Comparison of ENCODE assay signal across 8 cellular contexts in genomic region chr6:83429857-83430605, GRCh38. TPM values are rescaled to one million over a fixed set of nuclear protein-coding genes. Genes with fewer than 3 reads are reported as not detected.
DNase-seq lines count a peak whose midpoint lies in the region; ATAC-seq and TF ChIP-seq lines count a peak whose summit lies in the region.

No MANE protein-coding gene starts in this region.

- H3K9ac ChIP-seq in neuronal stem cell (ENCODE audit: low read depth, low read length, poor library complexity), result peak overlapping the region; percentile 92

- no peak overlapping the region for H2BK12ac ChIP-seq in neuronal stem cell (ENCODE audit: low read length)

- H3K9me3 ChIP-seq in neuronal stem cell (replicated peaks in 1 of 2; ENCODE audit: control insufficient read depth in 2 of 2, insufficient read depth in 1 of 2, low read depth in 1 of 2, low read length in 2 of 2), result peaks cover 0 to 1% of the 10 kb centered on the region in 2 donors

- H2BK120ac ChIP-seq in neuronal stem cell (ENCODE audit: low read depth, low read length), result no peak overlapping the region

- H3K4me3 ChIP-seq in GM12865 (ENCODE audit: low read depth, low read length), result peak overlapping the region; percentile 57
- H3K4me3 ChIP-seq in fibroblast of pulmonary artery (replicated peaks; ENCODE audit: low read depth, low read length), result peak overlapping the region; percentile 65
- peak overlapping the region in 1 of 2 donors; percentile 77 for H3K4me3 ChIP-seq in neuronal stem cell (ENCODE audit: low read length in 2 of 2)

- H3K27me3 ChIP-seq in neuronal stem cell (ENCODE audit: control insufficient read depth in 3 of 3, insufficient read depth in 3 of 3, low read depth in 1 of 3, low read length in 3 of 3), result peaks cover 0 to 10% (median 0%) of the 10 kb centered on the region in 3 experiments

- H3K4me2 ChIP-seq in neuronal stem cell (ENCODE audit: insufficient read depth, low read length, poor library complexity, severe bottlenecking), result peak overlapping the region; percentile 96

- no peak overlapping the region for H3K4me3 Mint-ChIP-seq in activated CD4-positive, alpha-beta T cell treated with anti-CD3 and anti-CD28 coated beads, Interleukin-2, amount 10 ng/mL, durations not matched to agents 7 days and 5 days

- H2BK15ac ChIP-seq in neuronal stem cell (ENCODE audit: low read length), result peak overlapping the region; percentile 92

- no peak overlapping the region for H3K4ac ChIP-seq in neuronal stem cell (ENCODE audit: low read length)

- POLR2A ChIA-PET in activated CD4-positive, alpha-beta T cell treated with anti-CD3 and anti-CD28 coated beads, Interleukin-2, amount 10 ng/mL, durations not matched to agents 7 days and 5 days (lab: Charles Lee), result no interaction called here

- H4K8ac ChIP-seq in neuronal stem cell (ENCODE audit: low read depth, low read length), result no peak overlapping the region

- WGBS in neuronal stem cell (ENCODE audit: extremely low coverage in 2 of 2, insufficient read length in 2 of 2, insufficient replicate concordance in 1 of 2), 2 donors, result no CpG with 5 or more reads among the region's 13 CpGs

- peak overlapping the region; percentile 98 for H2BK5ac ChIP-seq in neuronal stem cell (ENCODE audit: low read length)

- peak; percentile 3 for ATAC-seq in HG02798 (IDR thresholded peaks at IDR 0.05; ENCODE audit: poor library complexity, unreplicated experiment)

- H3K18ac ChIP-seq in neuronal stem cell (ENCODE audit: low read length), result no peak overlapping the region

- in situ Hi-C loops in SK-MEL-5 (cut with HindIII; ENCODE audit: low pct_unique_long_range_greater_than_20kb, low sequenced_read_pairs), result no loop called here

- H3K23ac ChIP-seq in neuronal stem cell (ENCODE audit: low read depth, low read length, poor library complexity), result no peak overlapping the region

- TF ChIP-seq CTCF in GM12865 (IDR thresholded peaks at IDR 0.05; ENCODE audit: insufficient read depth, low read depth, low read length, missing control alignments) (no peak), fibroblast of pulmonary artery (IDR thresholded peaks at IDR 0.05; ENCODE audit: low read length, missing control alignments) (no peak)

- no peak overlapping the region for H4K91ac ChIP-seq in neuronal stem cell (ENCODE audit: low read depth, low read length, poor library complexity)

- peaks cover 0 to 8% of the 10 kb centered on the region in 2 donors for H3K4me1 ChIP-seq in neuronal stem cell (ENCODE audit: control insufficient read depth in 2 of 2, insufficient read depth in 1 of 2, low read depth in 1 of 2, low read length in 2 of 2)

- no peaks in the 10 kb centered on the region for H3K36me3 ChIP-seq in neuronal stem cell (replicated peaks in 1 of 2; ENCODE audit: control insufficient read depth in 2 of 2, insufficient read depth in 2 of 2, low read length in 2 of 2)

- no peak overlapping the region for H3K14ac ChIP-seq in neuronal stem cell (ENCODE audit: low read length)

- peaks cover 27% of the 10 kb centered on the region for H3K27me3 Mint-ChIP-seq in activated CD4-positive, alpha-beta T cell treated with anti-CD3 and anti-CD28 coated beads, Interleukin-2, amount 10 ng/mL, durations not matched to agents 7 days and 5 days

- H3K79me1 ChIP-seq in neuronal stem cell (ENCODE audit: low read depth, low read length), result no peaks in the 10 kb centered on the region

- peak overlapping the region; percentile 65 for H2AFZ ChIP-seq in neuronal stem cell (ENCODE audit: low read length)

- H3K9me3 Mint-ChIP-seq in activated CD4-positive, alpha-beta T cell treated with anti-CD3 and anti-CD28 coated beads, Interleukin-2, amount 10 ng/mL, durations not matched to agents 7 days and 5 days, result peaks cover 3% of the 10 kb centered on the region

- CTCF ChIA-PET in activated CD4-positive, alpha-beta T cell treated with anti-CD3 and anti-CD28 coated beads, Interleukin-2, amount 10 ng/mL, durations not matched to agents 7 days and 5 days (lab: Charles Lee), result no interaction called here

- no peaks in the 10 kb centered on the region for H3K36me3 Mint-ChIP-seq in activated CD4-positive, alpha-beta T cell treated with anti-CD3 and anti-CD28 coated beads, Interleukin-2, amount 10 ng/mL, durations not matched to agents 7 days and 5 days (ENCODE audit: low read depth)

- H3K27ac Mint-ChIP-seq in activated CD4-positive, alpha-beta T cell treated with anti-CD3 and anti-CD28 coated beads, Interleukin-2, amount 10 ng/mL, durations not matched to agents 7 days and 5 days, result no peak overlapping the region

- H2AK5ac ChIP-seq in neuronal stem cell (ENCODE audit: low read depth, low read length), result no peak overlapping the region

- H3K27ac ChIP-seq in neuronal stem cell (replicated peaks; ENCODE audit: low read length), result no peak overlapping the region

- H3K4me1 Mint-ChIP-seq in activated CD4-positive, alpha-beta T cell treated with anti-CD3 and anti-CD28 coated beads, Interleukin-2, amount 10 ng/mL, durations not matched to agents 7 days and 5 days, result no peaks in the 10 kb centered on the region

- DNase-seq in GM12865 (ENCODE audit: low read depth) (peak; percentile 22), SK-MEL-5 (ENCODE audit: low read depth, low spot score) (peak; percentile 15), fibroblast of pulmonary artery (ENCODE audit: low read depth) (peak; percentile 45), neuronal stem cell (ENCODE audit: low spot score) (peak; percentile 35), NOMO-1 treated with dmso at 0.1 percent for 144 hours (lab: John Stamatoyannopoulos, UW; ENCODE audit: unreplicated experiment) (no peak), NCI-H345 treated with DMSO at 0.1 percent for 48 hours (lab: John Stamatoyannopoulos, UW; ENCODE audit: unreplicated experiment) (no peak)
- DNase-seq in activated CD4-positive, alpha-beta T cell treated with anti-CD3 and anti-CD28 coated beads, Interleukin-2, amount 10 ng/mL, durations not matched to agents 7 days and 5 days, result no peak

RNA-seq across cellular contexts. Expression of gene ME1, which starts 0.8 kb away (rescaled TPM):
- 8.0 and 9.4 TPM in 2 replicates for total RNA-seq in SK-MEL-5 (2014; rRNA removed; shearing (Covaris generic))
- 10.9 and 13.2 TPM in 2 replicates for polyA plus RNA-seq in SK-MEL-5 (2015; cell fraction: cytosol; rRNA removed)
- polyA plus RNA-seq in SK-MEL-5 (2015; cell fraction: nucleus; rRNA removed), result 11.5 and 17.0 TPM in 2 replicates
- polyA plus RNA-seq in neuronal stem cell (2013, experiment 1 of 2), result 2.8 TPM
- polyA plus RNA-seq in neuronal stem cell (2013, experiment 2 of 2), result 2.9 TPM
- not detected for total RNA-seq in activated CD4-positive, alpha-beta T cell treated with anti-CD3 and anti-CD28 coated beads, Interleukin-2, amount 10 ng/mL, durations not matched to agents 7 days and 5 days

Comparison
In these comparisons a context has a peak if more than half of its experiments do, and no peak if none do; other contexts are left out.
1. DNase-seq: peak in GM12865 (single experiment), SK-MEL-5 (single experiment), fibroblast of pulmonary artery (single experiment) and neuronal stem cell (single experiment); none in NOMO-1 treated with dmso at 0.1 percent for 144 hours (single experiment), activated CD4-positive, alpha-beta T cell treated with anti-CD3 and anti-CD28 coated beads, Interleukin-2, amount 10 ng/mL, durations not matched to agents 7 days and 5 days (single experiment) and NCI-H345 treated with DMSO at 0.1 percent for 48 hours (single experiment).